In genomic region chr10:62788861-62789467, GRCh38 we compare ENCODE assay signal across 23 cellular contexts. TPM values are rescaled to one million over a fixed set of nuclear protein-coding genes. Genes with fewer than 3 reads are reported as not detected.
DNase-seq lines count a peak whose midpoint lies in the region; ATAC-seq and TF ChIP-seq lines count a peak whose summit lies in the region.
"Had no signal": no experiment of that assay in that cellular context is flagged by ENCODE, and none has a peak within 500 bp of the region (broad histone marks: within the 10 kb centered on the region; RNA-seq: fewer than 3 reads in every experiment).

No MANE protein-coding gene starts in this region.

- H3K9ac ChIP-seq in GM23248: no peak overlapping the region

- ATAC-seq in heart right ventricle (peak in 7 of 8 donors; percentile 41 to 81 (median 67)), GM18868 (IDR thresholded peaks at IDR 0.05; ENCODE audit: unreplicated experiment) (no peak)
- ATAC-seq: foreskin keratinocyte, SK-N-SH treated with all-trans-retinoic acid at 6 μM for 48 hours, WTC11 had no signal

- H3K27ac Mint-ChIP-seq in endothelial cell (ENCODE audit: unreplicated experiment): no peak overlapping the region
- H3K27ac Mint-ChIP-seq: activated naive CD8-positive, alpha-beta T cell treated with anti-CD3 and anti-CD28 coated beads, Interleukin-2, amount 10 ng/mL, durations not matched to agents 7 days and 5 days; activated T-helper 2 cell treated with anti-CD3 and anti-CD28 coated beads, Interferon-gamma antibody, Interleukin-2, Interleukin-4, amounts not matched to agents 10 μg/mL and 5 μg/mL and 100 μg/mL, durations not matched to agents 14 hours and 24 hours and 36 hours; IgD-negative memory B cell; WTC11 had no signal

- H3K4me3 ChIP-seq in GM23248 (no peak overlapping the region), heart right ventricle (no peak overlapping the region), retinal pigment epithelial cell (ENCODE audit: low read length) (no peak overlapping the region)
- H3K4me3 ChIP-seq: HAP-1, lung had no signal

- H3K4me1 Mint-ChIP-seq in endothelial cell (ENCODE audit: unreplicated experiment): peaks cover 18% of the 10 kb centered on the region
- H3K4me1 Mint-ChIP-seq: activated naive CD8-positive, alpha-beta T cell treated with anti-CD3 and anti-CD28 coated beads, Interleukin-2, amount 10 ng/mL, durations not matched to agents 7 days and 5 days; IgD-negative memory B cell had no signal

- H3K27me3 ChIP-seq in GM23248 (replicated peaks; ENCODE audit: insufficient read depth) (no peaks in the 10 kb centered on the region), heart right ventricle (no peaks in the 10 kb centered on the region)

- WGBS in GM23248 (ENCODE audit: low coverage in 1 of 2, low lambda C conversion rate in 2 of 2, missing lambda C conversion rate in 2 of 2), 2 experiments: 66 to 71% methylated on average over 9 of the region's 9 CpGs
- WGBS in heart right ventricle, 2 donors: 38 to 50% methylated on average over 9 of the region's 9 CpGs

- H3K9me3 ChIP-seq in GM23248 (ENCODE audit: low read depth): no peaks in the 10 kb centered on the region
- H3K9me3 ChIP-seq in heart right ventricle: peaks cover 0 to 25% (median 0%) of the 10 kb centered on the region in 11 donors
- H3K9me3 ChIP-seq: HAP-1 had no signal

- TF ChIP-seq CTCF in heart right ventricle (IDR thresholded peaks at IDR 0.05): no peak
- no peak for TF ChIP-seq CTCF in retinal pigment epithelial cell (conservative IDR thresholded peaks at IDR 0.05; ENCODE audit: low read depth, low read length)
- no peak for TF ChIP-seq CTCF in endothelial cell (IDR thresholded peaks at IDR 0.05; ENCODE audit: unreplicated experiment)

- intact Hi-C loops in heart right ventricle (cut with DNase I): no loop called here

- H3F3A ChIP-seq in GM23248 (ENCODE audit: insufficient read depth): no peaks in the 10 kb centered on the region

- H3K4me1 ChIP-seq in GM23248 (ENCODE audit: insufficient read depth) (peaks cover under 1% of the 10 kb centered on the region; the same call in 1 of the 2 replicates), heart right ventricle (peaks cover 0 to 12% (median 0%) of the 10 kb centered on the region in 9 donors)
- H3K4me1 ChIP-seq: foreskin keratinocyte, HAP-1 had no signal

- no peaks in the 10 kb centered on the region for H3K9me3 Mint-ChIP-seq in endothelial cell (ENCODE audit: unreplicated experiment)

- in situ Hi-C loops in GM23248 (cut with MboI) (no loop called here), KBM-7 (cut with MboI; ENCODE audit: low pct_unique_long_range_greater_than_20kb, low sequenced_read_pairs) (no loop called here)

- DNase-seq in GM23248 (peak; percentile 26), astrocyte of the hippocampus (ENCODE audit: low read depth, low spot score) (peak; percentile 63), heart right ventricle (no peak), retinal pigment epithelial cell (ENCODE audit: low read depth) (peak; percentile 80), KBM-7 (no peak), endothelial cell (ENCODE audit: low spot score) (no peak)
- DNase-seq: activated CD4-positive, alpha-beta T cell treated with anti-CD3 and anti-CD28 coated beads, Interleukin-2, amount 50 U/mL, for 4 hours; activated CD8-positive, alpha-beta memory T cell treated with anti-CD3 and anti-CD28 coated beads, Interleukin-2, amount 50 U/mL, for 48 hours; activated naive CD8-positive, alpha-beta T cell treated with anti-CD3 and anti-CD28 coated beads, Interleukin-2, amount 10 ng/mL, durations not matched to agents 7 days and 5 days; cortex of kidney; islet precursor cell; MM.1S; NCI-H146; NCI-H510A treated with DMSO at 0.1 percent for 48 hours; RPMI8226 had no signal

- H3K79me2 ChIP-seq in GM23248 (ENCODE audit: insufficient read depth): no peaks in the 10 kb centered on the region

- peaks cover 13% of the 10 kb centered on the region for H3K36me3 Mint-ChIP-seq in endothelial cell (ENCODE audit: low read depth, unreplicated experiment)
- H3K36me3 Mint-ChIP-seq: IgD-negative memory B cell had no signal

- H3K27me3 Mint-ChIP-seq in endothelial cell (ENCODE audit: unreplicated experiment): peaks cover 1% of the 10 kb centered on the region
- H3K27me3 Mint-ChIP-seq: IgD-negative memory B cell had no signal

- H3K36me3 ChIP-seq in GM23248 (ENCODE audit: low read depth): no peaks in the 10 kb centered on the region
- H3K36me3 ChIP-seq in heart right ventricle: no peaks in the 10 kb centered on the region
- H3K36me3 ChIP-seq: HAP-1 had no signal

- H3K4me2 ChIP-seq in GM23248 (ENCODE audit: unreplicated experiment): no peak overlapping the region

- no peaks in the 10 kb centered on the region for H3K9me2 ChIP-seq in GM23248 (ENCODE audit: insufficient read depth)

- no peak overlapping the region for H3K4me3 Mint-ChIP-seq in endothelial cell (ENCODE audit: unreplicated experiment)
- H3K4me3 Mint-ChIP-seq: activated naive CD8-positive, alpha-beta T cell treated with anti-CD3 and anti-CD28 coated beads, Interleukin-2, amount 10 ng/mL, durations not matched to agents 7 days and 5 days; IgD-negative memory B cell; WTC11 had no signal

- H3K27ac ChIP-seq in GM23248 (no peak overlapping the region), heart right ventricle (peak overlapping the region in 3 of 10 donors; percentile 1 to 60 (median 53))
- H3K27ac ChIP-seq: foreskin keratinocyte had no signal

- no peaks in the 10 kb centered on the region for H4K20me1 ChIP-seq in GM23248 (ENCODE audit: insufficient read depth)

- H2AFZ ChIP-seq in GM23248: no peak overlapping the region

RNA-seq across cellular contexts. Expression of gene ADO, which starts 15.6 kb away (rescaled TPM):
- total RNA-seq in GM23248 (2014; rRNA removed; shearing (Covaris generic)): 37.7 and 38.8 TPM in 2 replicates
- polyA plus RNA-seq in GM23248 (2016; fragmentation: Nextera tagmentation; extraction: Ambion mirVana) (4.5 and 5.5 TPM in 2 replicates), heart right ventricle (10 to 100 TPM in 1 of 2 donors, 1 to 10 TPM in 1; 5.1 to 14.6 TPM)
- total RNA-seq in heart right ventricle (10 to 100 TPM; 14.9 to 21.0 (median 17.5) TPM), endothelial cell (ENCODE audit: unreplicated experiment) (25.7 TPM)

RNA-seq across cellular contexts. Expression of gene EGR2, which starts 27.2 kb away (rescaled TPM):
- total RNA-seq in GM23248 (2014; rRNA removed; shearing (Covaris generic)): 0.76 and 1.1 TPM in 2 replicates
- 2.2 and 2.6 TPM in 2 replicates for polyA plus RNA-seq in GM23248 (2016; fragmentation: Nextera tagmentation; extraction: Ambion mirVana)
- total RNA-seq in heart right ventricle: 10 to 100 TPM in 1 of 10 donors, 1 to 10 TPM in 7, under 1 TPM in 2; 0.49 to 19.3 (median 3.6) TPM
- polyA plus RNA-seq in heart right ventricle: 1 to 10 TPM in 1 of 2 donors, under 1 TPM in 1; 0.99 to 2.2 TPM
- 1.2 TPM for total RNA-seq in endothelial cell (ENCODE audit: unreplicated experiment)
- total RNA-seq: foreskin keratinocyte had no signal

Comparison
In these comparisons a context has a peak if more than half of its experiments do, and no peak if none do; other contexts are left out.
1. DNase-seq: peak in GM23248 (single experiment), astrocyte of the hippocampus (single experiment) and retinal pigment epithelial cell (single experiment); none in heart right ventricle (0 of 2), KBM-7 (single experiment) and endothelial cell (single experiment).